In genomic region chr13:19632915-19633339, GRCh38 we compare ENCODE assay signal across 7 cellular contexts. TPM values are rescaled to one million over a fixed set of nuclear protein-coding genes. Genes with fewer than 3 reads are reported as not detected.
DNase-seq lines count a peak whose midpoint lies in the region; ATAC-seq and TF ChIP-seq lines count a peak whose summit lies in the region.

No MANE protein-coding gene starts in this region.

- H3K27me3 ChIP-seq in HCT116 (ENCODE audit: insufficient read depth, low read length) (no peaks in the 10 kb centered on the region), skeletal muscle tissue (ENCODE audit: control insufficient read depth in 3 of 3, insufficient read depth in 3 of 3, low read length in 3 of 3) (no peaks in the 10 kb centered on the region)

- BruUV-seq in HCT116 (replicated peaks; lab: Mats Ljungman, UMichigan) = TSS peak; percentile 84

- no peak overlapping the region for H2AFZ ChIP-seq in HCT116 (ENCODE audit: low read depth, low read length, poor library complexity, severe bottlenecking)

- CTCF ChIA-PET in HCT116 (lab: Charles Lee) = interaction anchor here (1.3 kb wide), 1 partner anchor 14 kb away, joined by 7 read pairs; no protein-coding TSS in a partner anchor

- H3K9me3 ChIP-seq in HCT116 (ENCODE audit: control insufficient read depth in 1 of 2, insufficient read depth in 1 of 2, low read depth in 1 of 2, low read length in 2 of 2) (no peaks in the 10 kb centered on the region), skeletal muscle tissue (ENCODE audit: control insufficient read depth in 3 of 3, low read length in 3 of 3) (no peaks in the 10 kb centered on the region)

- H3K27ac ChIP-seq in HCT116 (ENCODE audit: low read depth, low read length) (peak overlapping the region; percentile 56), skeletal muscle tissue (ENCODE audit: low read depth, low read length) (peak overlapping the region; percentile 96)

- no peaks in the 10 kb centered on the region for H4K20me1 ChIP-seq in HCT116 (ENCODE audit: insufficient read depth)

- H3K9ac ChIP-seq in HCT116 (ENCODE audit: low read length) (peak overlapping the region; percentile 80), skeletal muscle tissue (ENCODE audit: low read depth in 1 of 3, low read length in 3 of 3) (peak overlapping the region; percentile 80 to 92 (median 89))

- intact Hi-C loops in HCT116 (cut with micrococcal nuclease) = no loop called here

- TF ChIP-seq POLR2A in HCT116 (IDR thresholded peaks at IDR 0.05; ENCODE audit: borderline replicate concordance, extremely low read depth, insufficient read depth, insufficient read length) = no peak

- peak overlapping the region; percentile 78 for H3K4me2 ChIP-seq in HCT116 (ENCODE audit: low read length)

- H3K79me2 ChIP-seq in HCT116 (ENCODE audit: insufficient read depth, low read length) = peaks cover 42% of the 10 kb centered on the region

- TF ChIP-seq CTCF in HCT116 (IDR thresholded peaks at IDR 0.05 in 2 of 3, conservative IDR thresholded peaks at IDR 0.05 in 1 of 3; ENCODE audit: borderline replicate concordance in 1 of 3, insufficient read depth in 1 of 3, low read depth in 2 of 3, low read length in 2 of 3) = no peak
- no peak for TF ChIP-seq CTCF in fibroblast of villous mesenchyme (IDR thresholded peaks at IDR 0.05; ENCODE audit: insufficient read depth, low read depth, low read length)

- peak overlapping the region; percentile 74 to 84 for H3K4me3 ChIP-seq in HCT116 (replicated peaks in 1 of 2; ENCODE audit: low read depth in 1 of 2, low read length in 2 of 2)
- peak overlapping the region; percentile 94 for H3K4me3 ChIP-seq in fibroblast of villous mesenchyme (ENCODE audit: low read depth, low read length)
- peak overlapping the region; percentile 95 to 100 (median 98) for H3K4me3 ChIP-seq in skeletal muscle tissue (ENCODE audit: low read length in 3 of 3)

- no peak for TF ChIP-seq RAD21 in HCT116 (IDR thresholded peaks at IDR 0.05; ENCODE audit: low read depth)

- POLR2A ChIA-PET in HCT116 (lab: Charles Lee) = interaction anchor here (1.6 kb wide), 1 partner anchor 30 kb away, joined by 4 read pairs; no protein-coding TSS in a partner anchor

- H3K36me3 ChIP-seq in HCT116 (ENCODE audit: control insufficient read depth in 1 of 2, insufficient read depth in 2 of 2, low read length in 2 of 2) (peaks cover 0 to 12% of the 10 kb centered on the region in 2 experiments; a peak in 2 of 4 replicates), skeletal muscle tissue (ENCODE audit: control insufficient read depth in 3 of 3, insufficient read depth in 3 of 3, low read length in 3 of 3) (no peaks in the 10 kb centered on the region)

- H3K9me2 ChIP-seq in HCT116 (ENCODE audit: insufficient read depth) = no peaks in the 10 kb centered on the region

- DNase-seq in HCT116 (ENCODE audit: low read depth, low spot score) = no peak
- DNase-seq in SKM-1 (lab: John Stamatoyannopoulos, UW; ENCODE audit: unreplicated experiment) = peak; percentile 62
- no peak for DNase-seq in fibroblast of villous mesenchyme (ENCODE audit: low read depth)
- no peak for DNase-seq in NCI-H69 (lab: John Stamatoyannopoulos, UW)

- ATAC-seq in HCT116 (peak; percentile 65), GM19397 (IDR thresholded peaks at IDR 0.05; ENCODE audit: unreplicated experiment) (no peak), GM21786 (IDR thresholded peaks at IDR 0.05; ENCODE audit: unreplicated experiment) (no peak)

- RAD21 ChIA-PET in HCT116 (lab: Charles Lee; ENCODE audit: low non-redundant PET in 1 of 2, low total read pairs in 2 of 2, uncharacterized antibody in 2 of 2, unreplicated experiment in 2 of 2) = no interaction called here

- peaks cover 7 to 16% of the 10 kb centered on the region in 2 experiments for H3K4me1 ChIP-seq in HCT116 (ENCODE audit: control insufficient read depth in 1 of 2, insufficient read depth in 2 of 2, low read length in 2 of 2)
- peaks cover 9 to 12% (median 12%) of the 10 kb centered on the region in 3 donors for H3K4me1 ChIP-seq in skeletal muscle tissue (ENCODE audit: control insufficient read depth in 3 of 3, insufficient read depth in 3 of 3, low read length in 3 of 3)

TF ChIP-seq in HCT116, 20 proteins besides CTCF, POLR2A, EP300 and RAD21:
- TF ChIP-seq, protein P1, sequence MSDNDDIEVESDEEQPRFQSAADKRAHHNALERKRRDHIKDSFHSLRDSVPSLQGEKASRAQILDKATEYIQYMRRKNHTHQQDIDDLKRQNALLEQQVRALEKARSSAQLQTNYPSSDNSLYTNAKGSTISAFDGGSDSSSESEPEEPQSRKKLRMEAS (IDR thresholded peaks at IDR 0.05) = no peak
- TF ChIP-seq ELF1 (IDR thresholded peaks at IDR 0.05; ENCODE audit: borderline replicate concordance, low read depth) (no peak), EGR1 (IDR thresholded peaks at IDR 0.05; ENCODE audit: low read depth) (no peak), POLR2AphosphoS5 (IDR thresholded peaks at IDR 0.05; ENCODE audit: low read depth, low read length) (no peak), SP1 (IDR thresholded peaks at IDR 0.05; ENCODE audit: low read depth) (no peak), EZH2 (IDR thresholded peaks at IDR 0.05) (no peak), FOSL1 (IDR thresholded peaks at IDR 0.05; ENCODE audit: low read depth) (no peak), ZBTB33 (IDR thresholded peaks at IDR 0.05; ENCODE audit: extremely low read depth, insufficient replicate concordance, low read length) (no peak), YY1 (IDR thresholded peaks at IDR 0.05; ENCODE audit: extremely low read depth, insufficient replicate concordance, low read depth, low read length) (no peak), ZNF274 (IDR thresholded peaks at IDR 0.05; ENCODE audit: low read depth, low read length) (no peak), ZFX (IDR thresholded peaks at IDR 0.05) (no peak), SIN3A (IDR thresholded peaks at IDR 0.05; ENCODE audit: low read depth) (no peak), TCF7L2 (IDR thresholded peaks at IDR 0.05; ENCODE audit: borderline replicate concordance, extremely low read depth, insufficient read depth, insufficient read length) (no peak), SRF (IDR thresholded peaks at IDR 0.05; ENCODE audit: low read depth) (no peak), CEBPB (IDR thresholded peaks at IDR 0.05; ENCODE audit: low read depth) (no peak), CBX3 (IDR thresholded peaks at IDR 0.05; ENCODE audit: low read depth) (no peak), JUND (IDR thresholded peaks at IDR 0.05) (no peak)
- TF ChIP-seq, protein P2, sequence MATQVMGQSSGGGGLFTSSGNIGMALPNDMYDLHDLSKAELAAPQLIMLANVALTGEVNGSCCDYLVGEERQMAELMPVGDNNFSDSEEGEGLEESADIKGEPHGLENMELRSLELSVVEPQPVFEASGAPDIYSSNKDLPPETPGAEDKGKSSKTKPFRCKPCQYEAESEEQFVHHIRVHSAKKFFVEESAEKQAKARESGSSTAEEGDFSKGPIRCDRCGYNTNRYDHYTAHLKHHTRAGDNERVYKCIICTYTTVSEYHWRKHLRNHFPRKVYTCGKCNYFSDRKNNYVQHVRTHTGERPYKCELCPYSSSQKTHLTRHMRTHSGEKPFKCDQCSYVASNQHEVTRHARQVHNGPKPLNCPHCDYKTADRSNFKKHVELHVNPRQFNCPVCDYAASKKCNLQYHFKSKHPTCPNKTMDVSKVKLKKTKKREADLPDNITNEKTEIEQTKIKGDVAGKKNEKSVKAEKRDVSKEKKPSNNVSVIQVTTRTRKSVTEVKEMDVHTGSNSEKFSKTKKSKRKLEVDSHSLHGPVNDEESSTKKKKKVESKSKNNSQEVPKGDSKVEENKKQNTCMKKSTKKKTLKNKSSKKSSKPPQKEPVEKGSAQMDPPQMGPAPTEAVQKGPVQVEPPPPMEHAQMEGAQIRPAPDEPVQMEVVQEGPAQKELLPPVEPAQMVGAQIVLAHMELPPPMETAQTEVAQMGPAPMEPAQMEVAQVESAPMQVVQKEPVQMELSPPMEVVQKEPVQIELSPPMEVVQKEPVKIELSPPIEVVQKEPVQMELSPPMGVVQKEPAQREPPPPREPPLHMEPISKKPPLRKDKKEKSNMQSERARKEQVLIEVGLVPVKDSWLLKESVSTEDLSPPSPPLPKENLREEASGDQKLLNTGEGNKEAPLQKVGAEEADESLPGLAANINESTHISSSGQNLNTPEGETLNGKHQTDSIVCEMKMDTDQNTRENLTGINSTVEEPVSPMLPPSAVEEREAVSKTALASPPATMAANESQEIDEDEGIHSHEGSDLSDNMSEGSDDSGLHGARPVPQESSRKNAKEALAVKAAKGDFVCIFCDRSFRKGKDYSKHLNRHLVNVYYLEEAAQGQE (IDR thresholded peaks at IDR 0.05; ENCODE audit: low read depth) = no peak

RNA-seq across cellular contexts. Expression of gene MPHOSPH8, which starts 0.5 kb away (rescaled TPM):
- total RNA-seq in HCT116 (2021; ENCODE audit: unreplicated experiment) (21.5 TPM), fibroblast of villous mesenchyme (13.5 and 16.8 TPM in 2 replicates), skeletal muscle tissue (7.8 TPM)
- polyA plus RNA-seq in HCT116 (2012) = 9.8 and 13.2 TPM in 2 replicates
